Comparison of ENCODE assay signal across 29 cellular contexts in the genomic region with DNA sequence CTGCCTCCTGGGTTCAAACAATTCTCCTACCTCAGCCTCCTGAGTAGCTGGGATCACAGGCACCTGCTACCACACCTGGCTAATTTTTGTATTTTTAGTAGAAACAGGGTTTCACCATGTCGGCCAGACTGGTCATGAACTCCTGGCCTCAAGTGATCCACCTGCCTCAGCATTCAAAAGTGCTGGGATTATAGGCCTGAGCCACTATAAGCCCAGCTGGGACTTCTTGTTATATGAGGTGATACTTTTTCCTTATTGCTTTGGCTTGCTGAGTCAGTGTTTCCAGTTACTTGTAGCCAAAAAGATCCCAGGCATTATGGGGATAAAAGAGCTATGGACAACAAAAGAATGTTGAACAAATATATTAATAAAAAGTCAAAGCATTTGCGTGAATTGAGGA.
"Had no signal": no experiment of that assay in that cellular context is flagged by ENCODE, and none has a peak within 500 bp of the region (broad histone marks: within the 10 kb centered on the region; RNA-seq: fewer than 3 reads in every experiment).

No MANE protein-coding gene starts in this region.

- H3K27ac ChIP-seq: neural progenitor cell, ovary, parathyroid adenoma, psoas muscle, right lobe of liver, sigmoid colon, spleen, suprapubic skin, testis, tibial artery, upper lobe of left lung, vagina had no signal

- ATAC-seq: natural killer cell; psoas muscle; right cardiac atrium; right lobe of liver; stimulated activated memory B cell treated with anti-CD40 and anti-IgM and Interleukin-4, amounts not matched to agents 10 μg/mL and 1 μg/mL and 100 μg/mL, for 72 hours; stimulated activated naive CD8-positive, alpha-beta T cell treated with anti-CD3 and anti-CD28 coated beads, Interleukin-15, amount 100 ng/mL, for 72 hours; stimulated activated naive CD8-positive, alpha-beta T cell treated with anti-CD3 and anti-CD28 coated beads, Interleukin-15, Interleukin-2, amounts not matched to agents 100 U/mL and 50 U/mL, for 24 hours had no signal

- H3K4me3 ChIP-seq: neural progenitor cell, ovary, psoas muscle, right lobe of liver, sigmoid colon, smooth muscle cell, spleen, suprapubic skin, testis, tibial artery, upper lobe of left lung, vagina had no signal

- H3K4me1 ChIP-seq: neural progenitor cell, parathyroid adenoma, psoas muscle, sigmoid colon, spleen, suprapubic skin, testis, tibial artery, upper lobe of left lung, vagina had no signal

- H3K9me3 ChIP-seq: ovary, psoas muscle, right lobe of liver, sigmoid colon, suprapubic skin, testis, tibial artery, upper lobe of left lung, vagina had no signal

- H3K36me3 ChIP-seq: neural progenitor cell, ovary, right lobe of liver, sigmoid colon, spleen, suprapubic skin, tibial artery, upper lobe of left lung, vagina had no signal

- FAIRE-seq: urothelium cell line had no signal

- DNase-seq: natural killer cell; occipital lobe; ovary; posterior cingulate gyrus; psoas muscle; right cardiac atrium; right lobe of liver; sigmoid colon; spleen; stimulated activated CD4-positive, alpha-beta T cell treated with anti-CD3 and anti-CD28 coated beads, Interleukin-12 subunit alpha, Interleukin-12 subunit beta, amount 100 ng/mL, for 4 hours; stimulated activated CD4-positive, alpha-beta T cell treated with anti-CD3 and anti-CD28 coated beads, Interleukin-1b, Interleukin-23, amount 100 ng/mL, for 48 hours; stimulated activated CD4-positive, alpha-beta T cell treated with anti-CD3 and anti-CD28 coated beads, Interleukin-4, amount 100 ng/mL, for 1 hour; stimulated activated CD4-positive, alpha-beta T cell treated with anti-CD3 and anti-CD28 coated beads, Interleukin-4, amount 100 ng/mL, for 4 hours; stimulated activated CD8-positive, alpha-beta memory T cell treated with anti-CD3 and anti-CD28 coated beads, Interleukin-4, amount 100 ng/mL, for 48 hours; stimulated activated naive CD4-positive, alpha-beta T cell; stimulated activated naive CD8-positive, alpha-beta T cell treated with anti-CD3 and anti-CD28 coated beads, Interleukin-15, amount 100 ng/mL, for 72 hours; stimulated activated naive CD8-positive, alpha-beta T cell treated with anti-CD3 and anti-CD28 coated beads, Interleukin-15, Interleukin-2, amounts not matched to agents 100 U/mL and 50 U/mL, for 24 hours; substantia nigra; testis; tibial artery; trophoblast cell had no signal

- H3K27me3 ChIP-seq: neural progenitor cell, ovary, right lobe of liver, sigmoid colon, spleen, suprapubic skin, testis, tibial artery, upper lobe of left lung, vagina had no signal

- H3K9ac ChIP-seq: neural progenitor cell, parathyroid adenoma had no signal
